ENCODE assay signal across 7 cellular contexts in genomic region chr16:14630620-14631330, GRCh38. TPM values are rescaled to one million over a fixed set of nuclear protein-coding genes. Genes with fewer than 3 reads are reported as not detected.
DNase-seq lines count a peak whose midpoint lies in the region; ATAC-seq, FAIRE-seq and TF ChIP-seq lines count a peak whose summit lies in the region.
"Not testable (repeated sequence)": the region's sequence is repeated elsewhere in the genome, so short reads cannot be mapped to it uniquely, and the experiment has no call there.

No MANE protein-coding gene starts in this region.

- not testable (repeated sequence) for H3K27me3 Mint-ChIP-seq in activated T-cell treated with anti-CD3 and anti-CD28 coated beads, Interleukin-2, amount 50 U/mL, for 72 hours (ENCODE audit: low read depth)

- WGBS in small intestine, 3 donors = 84 to 86% (median 85%) methylated on average over 27 to 29 of the region's 29 CpGs

- not testable (repeated sequence) for H3F3A ChIP-seq in PC-3 (ENCODE audit: low read length, unreplicated experiment)

- peak overlapping the region; percentile 84; the same call in 1 of the 2 replicates for H3K4me3 ChIP-seq in PC-3 (ENCODE audit: low read length)
- H3K4me3 ChIP-seq in left ventricle myocardium inferior = peak overlapping the region; percentile 80
- H3K4me3 ChIP-seq in muscle layer of duodenum (ENCODE audit: low read depth in 1 of 2, low read length in 2 of 2) = peak overlapping the region; percentile 78 to 86
- not testable (repeated sequence) for H3K4me3 ChIP-seq in small intestine (ENCODE audit: low read depth in 1 of 2, low read length in 2 of 2)

- not testable (repeated sequence) for H3K9me3 Mint-ChIP-seq in activated T-cell treated with anti-CD3 and anti-CD28 coated beads, Interleukin-2, amount 50 U/mL, for 72 hours

- peak overlapping the region; percentile 99 to 100 for H3K4me3 Mint-ChIP-seq in activated T-cell treated with anti-CD3 and anti-CD28 coated beads, Interleukin-2, amount 50 U/mL, for 72 hours

- peaks cover 9 to 15% of the 10 kb centered on the region in 2 donors for H3K36me3 Mint-ChIP-seq in activated T-cell treated with anti-CD3 and anti-CD28 coated beads, Interleukin-2, amount 50 U/mL, for 72 hours (ENCODE audit: insufficient read depth in 2 of 2)

- DNase-seq in GOT3 (lab: John Stamatoyannopoulos, UW) = peak; percentile 54
- DNase-seq in PC-3; activated T-cell treated with anti-CD3 and anti-CD28 coated beads, Interleukin-2, amount 50 U/mL, for 72 hours; left ventricle myocardium inferior; small intestine: not testable (repeated sequence)

- H3K4me1 Mint-ChIP-seq in activated T-cell treated with anti-CD3 and anti-CD28 coated beads, Interleukin-2, amount 50 U/mL, for 72 hours (ENCODE audit: low read depth) = peaks cover 75% of the 10 kb centered on the region

- FAIRE-seq in small intestine (lab: Jason Lieb, UNC) = not testable (repeated sequence)

- peaks cover 12% of the 10 kb centered on the region; the same call in 1 of the 2 replicates for H4K20me1 ChIP-seq in PC-3 (ENCODE audit: low read length)

- peak overlapping the region; percentile 81 for H3K4me2 ChIP-seq in PC-3 (ENCODE audit: low read length)

- peak overlapping the region; percentile 92 for H3K27ac Mint-ChIP-seq in activated T-cell treated with anti-CD3 and anti-CD28 coated beads, Interleukin-2, amount 50 U/mL, for 72 hours

- not testable (repeated sequence) for TF ChIP-seq CTCF in PC-3 (conservative IDR thresholded peaks at IDR 0.05; ENCODE audit: low read depth, low read length); left ventricle myocardium inferior (IDR thresholded peaks at IDR 0.05; ENCODE audit: borderline replicate concordance)

- H3K36me3 ChIP-seq in PC-3 (ENCODE audit: low read depth, low read length); small intestine (ENCODE audit: control insufficient read depth in 2 of 2, insufficient read depth in 2 of 2, low read length in 2 of 2): not testable (repeated sequence)
- H3K36me3 ChIP-seq in left ventricle myocardium inferior (peaks cover 23% of the 10 kb centered on the region), muscle layer of duodenum (ENCODE audit: control insufficient read depth in 1 of 2, insufficient read depth in 2 of 2, low read length in 2 of 2) (peaks cover 13 to 19% of the 10 kb centered on the region in 2 donors)

- not testable (repeated sequence) for H3K9me2 ChIP-seq in PC-3 (replicated peaks; ENCODE audit: low read length)

- peak overlapping the region; percentile 84 for H2AFZ ChIP-seq in PC-3 (ENCODE audit: low read length)

- H3K4me1 ChIP-seq in PC-3 (ENCODE audit: insufficient read depth, low read length) (peaks cover 25% of the 10 kb centered on the region), left ventricle myocardium inferior (peaks cover 69% of the 10 kb centered on the region), muscle layer of duodenum (ENCODE audit: control insufficient read depth in 1 of 2, insufficient read depth in 2 of 2, low read length in 2 of 2) (peaks cover 12 to 34% of the 10 kb centered on the region in 2 donors), small intestine (ENCODE audit: control insufficient read depth in 2 of 2, insufficient read depth in 1 of 2, low read depth in 1 of 2, low read length in 1 of 2) (peaks cover 6 to 21% of the 10 kb centered on the region in 2 donors)

- POLR2A ChIA-PET in PC-3 (lab: Charles Lee; ENCODE audit: unreplicated experiment) = not testable (repeated sequence)

- H3K79me2 ChIP-seq in PC-3 (ENCODE audit: low read length) = peaks cover 57% of the 10 kb centered on the region

- peak overlapping the region; percentile 95 for H3K9ac ChIP-seq in PC-3 (ENCODE audit: low read length)

- BruUV-seq in PC-3 (replicated peaks; lab: Mats Ljungman, UMichigan) = not testable (repeated sequence)

- CTCF ChIA-PET in PC-3 (lab: Charles Lee) = not testable (repeated sequence)

- H3K9me3 ChIP-seq in PC-3 (ENCODE audit: low read length); left ventricle myocardium inferior (replicated peaks); muscle layer of duodenum (ENCODE audit: control insufficient read depth in 1 of 2, low read length in 2 of 2); small intestine (ENCODE audit: control insufficient read depth, low read depth): not testable (repeated sequence)

- H3K27ac ChIP-seq in PC-3 (ENCODE audit: low read length) (peak overlapping the region; percentile 68), cingulate gyrus (ENCODE audit: low read depth, low read length) (peak overlapping the region; percentile 83), left ventricle myocardium inferior (replicated peaks) (peak overlapping the region; percentile 87), muscle layer of duodenum (ENCODE audit: low read length) (peak overlapping the region; percentile 89), small intestine (ENCODE audit: low read depth in 1 of 2, low read length in 1 of 2) (peak overlapping the region; percentile 71 to 97)

- intact Hi-C loops in PC-3 (cut with micrococcal nuclease); left ventricle myocardium inferior (cut with micrococcal nuclease): not testable (repeated sequence)

- H3K27me3 ChIP-seq in PC-3 (ENCODE audit: low read length); left ventricle myocardium inferior (ENCODE audit: low read depth); muscle layer of duodenum (ENCODE audit: low read depth, low read length); small intestine (ENCODE audit: control insufficient read depth in 2 of 2, insufficient read depth in 2 of 2, low read length in 2 of 2): not testable (repeated sequence)

- not testable (repeated sequence) for ATAC-seq in PC-3; activated T-cell treated with anti-CD3 and anti-CD28 coated beads, Interleukin-2, amount 50 U/mL, for 72 hours (replicated peaks in 1 of 2)

RNA-seq across cellular contexts. Expression of gene PARN, which starts 0.7 kb away (rescaled TPM):
- total RNA-seq in PC-3 (2014; rRNA removed) = 29.0 and 34.7 TPM in 2 replicates
- 10 to 100 TPM; 56.1 to 68.9 TPM for total RNA-seq in activated T-cell treated with anti-CD3 and anti-CD28 coated beads, Interleukin-2, amount 50 U/mL, for 72 hours
- 16.8 TPM for total RNA-seq in left ventricle myocardium inferior
- polyA plus RNA-seq in small intestine = 10 to 100 TPM; 11.1 to 16.3 (median 15.2) TPM

RNA-seq across cellular contexts. Expression of gene BFAR, which starts 2.0 kb away (rescaled TPM):
- total RNA-seq in PC-3 (2014; rRNA removed) (26.9 and 27.9 TPM in 2 replicates), left ventricle myocardium inferior (28.6 TPM)
- total RNA-seq in activated T-cell treated with anti-CD3 and anti-CD28 coated beads, Interleukin-2, amount 50 U/mL, for 72 hours = 10 to 100 TPM; 67.3 to 79.7 TPM
- 10 to 100 TPM; 38.9 to 45.1 (median 42.3) TPM for polyA plus RNA-seq in small intestine
